8 cellular contexts compared by ENCODE assay signal in the genomic region with DNA sequence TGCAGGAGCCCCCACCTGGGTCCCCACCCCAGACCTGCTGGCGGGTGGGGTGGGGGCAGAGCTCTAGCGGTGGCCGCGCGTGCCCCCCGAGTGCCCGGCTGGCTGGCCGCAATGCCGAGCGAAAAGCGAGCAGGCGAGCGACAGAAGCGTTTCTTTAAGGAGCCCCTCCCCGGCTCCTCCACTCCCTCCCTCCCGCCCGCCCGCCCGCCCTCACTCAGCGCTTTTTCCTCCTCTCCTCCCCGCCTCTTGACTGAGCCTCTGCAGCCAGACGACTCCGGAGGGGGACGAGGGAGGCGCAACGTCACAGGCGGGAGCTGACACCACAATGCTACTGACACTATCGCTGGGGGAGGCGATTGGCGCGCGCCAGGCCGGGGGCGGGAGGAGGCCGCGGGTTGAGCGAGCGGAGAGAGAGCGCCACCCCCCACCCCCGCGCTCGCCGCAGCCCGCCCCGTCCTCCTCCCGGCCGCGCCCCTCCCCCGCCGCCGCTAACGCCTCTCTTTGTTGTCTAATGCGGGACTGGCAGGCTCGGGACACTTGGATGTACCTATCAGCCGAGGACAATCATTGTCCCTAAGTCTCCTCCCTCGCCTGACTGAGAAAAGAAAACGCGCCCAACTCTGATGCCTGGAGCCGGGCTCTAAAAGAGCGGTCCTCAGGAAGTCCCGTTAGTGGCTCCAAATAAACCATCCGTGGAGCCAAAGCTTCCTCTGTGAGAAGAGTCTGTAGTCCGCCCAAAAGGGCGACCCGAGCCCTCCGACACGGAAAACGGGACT. TPM values are rescaled to one million over a fixed set of nuclear protein-coding genes. Genes with fewer than 3 reads are reported as not detected.
DNase-seq lines count a peak whose midpoint lies in the region; ATAC-seq, FAIRE-seq and TF ChIP-seq lines count a peak whose summit lies in the region.

MEX3B (minus strand) TSS at position 127 of the 776 bp plus-strand sequence. CDS start 313 bp downstream, outside the sequence.

- TF ChIP-seq RAD21 in HepG2 (CRISPR knock-in tag; IDR thresholded peaks at IDR 0.05): no peak

- peaks cover 6% of the 10 kb centered on the region for H3K36me3 ChIP-seq in BJ (ENCODE audit: control insufficient read depth, insufficient read depth, low read length)
- no peaks in the 10 kb centered on the region for H3K36me3 ChIP-seq in HepG2 (replicated peaks in 1 of 2; ENCODE audit: control insufficient read depth in 1 of 2, insufficient read depth in 2 of 2, low read length in 2 of 2)

- H4K20me1 ChIP-seq in HepG2 (ENCODE audit: insufficient read depth, low read length): no peaks in the 10 kb centered on the region

- BruUV-seq in HepG2 (replicated peaks; lab: Mats Ljungman, UMichigan): TSS peak; percentile 63

- H3K27me3 ChIP-seq in BJ (ENCODE audit: control insufficient read depth, insufficient read depth, low read length) (peaks cover 12% of the 10 kb centered on the region), HepG2 (ENCODE audit: control insufficient read depth in 1 of 2, insufficient read depth in 2 of 2, low read length in 2 of 2) (peaks cover 2 to 29% of the 10 kb centered on the region in 2 experiments; a peak in 4 of 5 replicates)

- FAIRE-seq in HepG2 (lab: Jason Lieb, UNC): peak; percentile 60

- H3K4me1 Mint-ChIP-seq in dendritic cell treated with granulocyte-macrophage colony-stimulating factor and Interleukin-4, amounts not matched to agents 40 ng/mL and 50 ng/mL, for 4 days (ENCODE audit: low read depth): peaks cover 31% of the 10 kb centered on the region

- peak within 1 kb of the TSS; percentile 93 for H3K4me3 Mint-ChIP-seq in dendritic cell treated with granulocyte-macrophage colony-stimulating factor and Interleukin-4, amounts not matched to agents 40 ng/mL and 50 ng/mL, for 4 days

- peak; percentile 80 for DNase-seq in BJ (ENCODE audit: low read depth)
- DNase-seq in NCI-H69 (lab: John Stamatoyannopoulos, UW): peak; percentile 95
- peak; percentile 87 to 92 for DNase-seq in activated CD4-positive, alpha-beta T cell treated with anti-CD3 and anti-CD28 coated beads, Interleukin-2, amount 50 U/mL, for 4 hours
- peak; percentile 83 for DNase-seq in HepG2 (ENCODE audit: low spot score)
- DNase-seq in stimulated activated CD4-positive, alpha-beta T cell treated with anti-CD3 and anti-CD28 coated beads, Interleukin-2, amount 100 ng/mL, for 4 hours (ENCODE audit: low read depth): peak; percentile 93

- intact Hi-C loops in dendritic cell treated with granulocyte-macrophage colony-stimulating factor and Interleukin-4, amounts not matched to agents 40 ng/mL and 50 ng/mL, for 4 days (cut with micrococcal nuclease): loop anchor here (2.0 to 10.0 kb wide), 3 partner anchors 99 to 565 kb away; partner anchors contain the start of gene RPS17
- intact Hi-C loops in HepG2 (cut with micrococcal nuclease; ENCODE audit: unreplicated experiment): no loop called here

- no peaks in the 10 kb centered on the region for H3K79me2 ChIP-seq in HepG2 (ENCODE audit: insufficient read depth, low read length)

- H3K9me3 ChIP-seq in HepG2 (ENCODE audit: low read length): no peaks in the 10 kb centered on the region

- peak in 1 of 2 experiments; percentile 43; a peak in 1 of 4 replicates for TF ChIP-seq POLR2A in HepG2 (IDR thresholded peaks at IDR 0.05; ENCODE audit: insufficient read depth in 1 of 2, low read depth in 2 of 2, low read length in 2 of 2)

- peak within 1 kb of the TSS; percentile 99 for H3K27ac Mint-ChIP-seq in dendritic cell treated with granulocyte-macrophage colony-stimulating factor and Interleukin-4, amounts not matched to agents 40 ng/mL and 50 ng/mL, for 4 days

- H3K4me3 ChIP-seq in BJ (ENCODE audit: low read depth, low read length): peak within 1 kb of the TSS; percentile 87
- H3K4me3 ChIP-seq in HepG2 (replicated peaks in 1 of 3; ENCODE audit: insufficient read depth in 1 of 3, low read depth in 2 of 3, low read length in 3 of 3): peak within 1 kb of the TSS; percentile 67 to 80 (median 80)

- peak within 1 kb of the TSS; percentile 92 for H3K4me2 ChIP-seq in HepG2 (ENCODE audit: low read depth, low read length)

- POLR2A ChIA-PET in BJ (lab: Charles Lee): interaction anchor here (0.6 to 0.8 kb wide), 3 partner anchors 11 to 29 kb away, joined by 5 to 7 read pairs (median 5); no protein-coding TSS in a partner anchor
- POLR2A ChIA-PET in HepG2 (lab: Yijun Ruan, JAX): interaction anchor here (1.1 to 1.6 kb wide), 2 partner anchors 17 kb away, joined by 3 read pairs; no protein-coding TSS in a partner anchor

- peak within 1 kb of the TSS; percentile 29 for H3K27ac ChIP-seq in HepG2 (ENCODE audit: extremely low read length, insufficient read depth, low read length)

- peaks cover 9% of the 10 kb centered on the region for H3K4me1 ChIP-seq in HepG2 (ENCODE audit: insufficient read depth, low read length)

- no peak within 1 kb of the TSS for H2AFZ ChIP-seq in HepG2 (ENCODE audit: low read length)

- peaks cover 39% of the 10 kb centered on the region for H3K36me3 Mint-ChIP-seq in dendritic cell treated with granulocyte-macrophage colony-stimulating factor and Interleukin-4, amounts not matched to agents 40 ng/mL and 50 ng/mL, for 4 days (ENCODE audit: low read depth)

- WGBS in HepG2 (ENCODE audit: low lambda C conversion rate): 0% methylated on average over 20 of the region's 68 CpGs

- H3K9ac ChIP-seq in HepG2 (ENCODE audit: insufficient read depth, low read depth, low read length): peak within 1 kb of the TSS; percentile 62

- CTCF ChIA-PET in BJ (lab: Yijun Ruan, JAX): interaction anchor here (0.8 to 2.9 kb wide), 6 partner anchors 10 to 251 kb away, joined by 3 to 13 read pairs (median 4); no protein-coding TSS in a partner anchor
- CTCF ChIA-PET in HepG2 (lab: Yijun Ruan, JAX; ENCODE audit: low intra/inter-chr PET ratio, low total read pairs): no interaction called here

- TF ChIP-seq CTCF in BJ (IDR thresholded peaks at IDR 0.05; ENCODE audit: insufficient read depth, low read depth, low read length) (no peak), HepG2 (CRISPR knock-in tag; IDR thresholded peaks at IDR 0.05) (no peak)

- TF ChIP-seq EP300 in HepG2 (IDR thresholded peaks at IDR 0.05; ENCODE audit: low read depth in 2 of 2, low read length in 2 of 2) (no peak), HepG2 (CRISPR knock-in tag; IDR thresholded peaks at IDR 0.05; ENCODE audit: borderline replicate concordance) (no peak)

- peaks cover 29% of the 10 kb centered on the region for H3K27me3 Mint-ChIP-seq in dendritic cell treated with granulocyte-macrophage colony-stimulating factor and Interleukin-4, amounts not matched to agents 40 ng/mL and 50 ng/mL, for 4 days

- ATAC-seq in GM19397 (IDR thresholded peaks at IDR 0.05; ENCODE audit: unreplicated experiment) (peak; percentile 51), HG03558 (IDR thresholded peaks at IDR 0.05; ENCODE audit: extremely low read depth, unreplicated experiment) (peak; percentile 43), HepG2 (peak; percentile 74)

- in situ Hi-C loops in HepG2 (cut with HindIII; ENCODE audit: extremely low pct_ligation_motif_present, low pct_unique_long_range_greater_than_20kb): no loop called here

- no peaks in the 10 kb centered on the region for H3K9me3 Mint-ChIP-seq in dendritic cell treated with granulocyte-macrophage colony-stimulating factor and Interleukin-4, amounts not matched to agents 40 ng/mL and 50 ng/mL, for 4 days

TF ChIP-seq in HepG2, 621 proteins besides CTCF, POLR2A, EP300 and RAD21 (continues in another document):
- TF ChIP-seq ZNF207 (IDR thresholded peaks at IDR 0.05; ENCODE audit: borderline replicate concordance) (no peak), ETV5 (CRISPR knock-in tag; IDR thresholded peaks at IDR 0.05; ENCODE audit: borderline replicate concordance) (no peak), SSRP1 (CRISPR knock-in tag; IDR thresholded peaks at IDR 0.05) (no peak), SPEN (CRISPR knock-in tag; IDR thresholded peaks at IDR 0.05; ENCODE audit: low read depth) (no peak), PREB (CRISPR knock-in tag; IDR thresholded peaks at IDR 0.05) (no peak), ZBTB8A (CRISPR knock-in tag; IDR thresholded peaks at IDR 0.05; ENCODE audit: borderline replicate concordance, low read depth) (no peak)

RNA-seq across cellular contexts. Expression of gene MEX3B, which starts in this region (rescaled TPM):
- polyA plus RNA-seq in BJ (2011; rRNA removed) (2.7 and 4.9 TPM in 2 replicates), HepG2 (2011; rRNA removed) (0.48 and 0.74 TPM in 2 replicates)
- polyA minus RNA-seq in BJ (2011; rRNA and poly(A)+ RNA removed): 3.8 and 4.2 TPM in 2 replicates
- 0.62 and 0.72 TPM in 2 replicates for total RNA-seq in HepG2 (2016; rRNA removed; fragmentation: Illumina TruSeq; extraction: Trizol)
- 0.35 and 0.40 TPM in 2 replicates for total RNA-seq in HepG2 (2016; cell fraction: cytosol; rRNA removed; fragmentation: Illumina TruSeq; extraction: Trizol; ENCODE audit: low read depth)
- total RNA-seq in HepG2 (2016; cell fraction: insoluble cytoplasmic fraction; rRNA removed; fragmentation: Illumina TruSeq; extraction: Trizol): 0.65 and 0.95 TPM in 2 replicates
- total RNA-seq in HepG2 (2016; cell fraction: membrane; rRNA removed; fragmentation: Illumina TruSeq; extraction: Trizol): 0.68 and 0.86 TPM in 2 replicates
- total RNA-seq in HepG2 (2016; cell fraction: nucleus; rRNA removed; fragmentation: Illumina TruSeq; extraction: Trizol): 0.63 and 0.84 TPM in 2 replicates
- 0.50 and 0.70 TPM in 2 replicates for polyA plus RNA-seq in HepG2 (2011; cell fraction: cytosol; rRNA removed)
- 2.1 and 2.7 TPM in 2 replicates for polyA plus RNA-seq in HepG2 (2011; cell fraction: nucleus; rRNA removed)
- 0.20 and 1.0 TPM in 2 replicates for polyA plus RNA-seq in HepG2 (2012)
- 0.09 and 0.14 TPM in 2 replicates for polyA plus RNA-seq in HepG2 (2016; cell fraction: cytosol; fragmentation: Illumina TruSeq; extraction: Trizol; ENCODE audit: low read depth)
- polyA plus RNA-seq in HepG2 (2016; cell fraction: insoluble cytoplasmic fraction; fragmentation: Illumina TruSeq; extraction: Trizol; ENCODE audit: low read depth): 0.54 and 0.84 TPM in 2 replicates
- 0.31 and 0.45 TPM in 2 replicates for polyA plus RNA-seq in HepG2 (2016; cell fraction: membrane; fragmentation: Illumina TruSeq; extraction: Trizol; ENCODE audit: low read depth)
- polyA plus RNA-seq in HepG2 (2016; cell fraction: nucleus; fragmentation: Illumina TruSeq; extraction: Trizol; ENCODE audit: insufficient read depth, low read depth): 1.2 and 1.6 TPM in 2 replicates
- polyA minus RNA-seq in HepG2 (2011; rRNA and poly(A)+ RNA removed; ENCODE audit: low replicate concordance): 0.82 and 1.4 TPM in 2 replicates
- 0.99 and 1.1 TPM in 2 replicates for polyA minus RNA-seq in HepG2 (2011; cell fraction: cytosol; rRNA and poly(A)+ RNA removed)
- polyA minus RNA-seq in HepG2 (2011; cell fraction: nucleus; rRNA and poly(A)+ RNA removed): 0.52 and 0.62 TPM in 2 replicates

Comparison
In these comparisons a context has a peak if more than half of its experiments do, and no peak if none do; other contexts are left out.
1. Peak in every context shown above with its lines: DNase-seq, ATAC-seq, H3K4me3 ChIP-seq and H3K27ac ChIP-seq.